7 cellular contexts compared by ENCODE assay signal in the genomic region with DNA sequence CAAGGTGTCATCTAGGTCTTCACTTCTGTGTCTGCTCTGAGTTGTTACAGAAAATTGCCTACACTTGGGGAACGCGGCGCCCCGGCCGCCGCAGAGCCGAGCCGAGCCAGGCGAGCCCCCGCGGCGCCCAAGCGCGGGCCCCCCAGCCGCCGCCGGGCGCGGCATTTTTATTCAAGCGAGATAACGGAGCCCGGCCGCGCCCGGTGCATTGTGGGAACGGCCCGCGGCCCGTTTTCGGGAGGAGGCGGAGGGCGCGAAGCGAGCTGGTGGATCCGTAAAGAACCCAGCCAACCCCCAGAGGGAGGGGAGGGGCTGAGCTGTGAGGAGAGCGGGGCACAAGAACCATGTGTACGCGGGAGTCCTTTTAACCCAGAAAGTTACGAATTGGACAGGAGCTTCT.
A peak's percentile ranks its signal among the peaks of the same experiment; 100 is the strongest.
DNase-seq lines count a peak whose midpoint lies in the region; ATAC-seq, FAIRE-seq and TF ChIP-seq lines count a peak whose summit lies in the region.

No MANE protein-coding gene starts in this region.

- H2BK5ac ChIP-seq in H9 (ENCODE audit: insufficient read length, low read length): no peak overlapping the region

- H3K4me2 ChIP-seq in H9 (ENCODE audit: insufficient read depth, insufficient read length, low read length) (peak overlapping the region; percentile 42), neural progenitor cell (peak overlapping the region; percentile 68)

- H3K9ac ChIP-seq in H9 (ENCODE audit: extremely low read depth, insufficient read length, low read length): no peak overlapping the region
- H3K9ac ChIP-seq in neural progenitor cell: no peak overlapping the region

- H3K4me1 ChIP-seq in H9 (ENCODE audit: insufficient read depth, low read length) (no peaks in the 10 kb centered on the region), neural progenitor cell (peaks cover 6% of the 10 kb centered on the region)

- no peak overlapping the region for H3K14ac ChIP-seq in H9 (ENCODE audit: insufficient read depth, low read length)

- no peak overlapping the region for H4K8ac ChIP-seq in H9 (replicated peaks; ENCODE audit: insufficient read length, low read depth, low read length)

- H3K9me3 ChIP-seq in H9 (ENCODE audit: control insufficient read depth, low read depth, low read length) (no peaks in the 10 kb centered on the region), neural progenitor cell (ENCODE audit: low read depth) (no peaks in the 10 kb centered on the region)

- no peaks in the 10 kb centered on the region for H3K79me1 ChIP-seq in H9 (ENCODE audit: insufficient read depth, low read depth, low read length, poor library complexity, severe bottlenecking)

- no peaks in the 10 kb centered on the region for H3K23me2 ChIP-seq in H9 (ENCODE audit: insufficient read length, low read depth, low read length, poor library complexity, severe bottlenecking)

- TF ChIP-seq CTCF in H9 (conservative IDR thresholded peaks at IDR 0.05) (no peak), foreskin fibroblast (IDR thresholded peaks at IDR 0.05; ENCODE audit: low read depth, low read length) (no peak), neural progenitor cell (IDR thresholded peaks at IDR 0.05) (no peak)

- no peaks in the 10 kb centered on the region; the same call in 1 of the 2 replicates for H3K27me3 ChIP-seq in H9 (ENCODE audit: insufficient read depth, low read length)
- H3K27me3 ChIP-seq in neural progenitor cell: peaks cover 5% of the 10 kb centered on the region

- peaks cover 5 to 8% of the 10 kb centered on the region in 2 experiments; a peak in 2 of 4 replicates for H3K4me1 Mint-ChIP-seq in H9
- peaks cover 2% of the 10 kb centered on the region for H3K4me1 Mint-ChIP-seq in neural progenitor cell

- H3K18ac ChIP-seq in H9 (ENCODE audit: insufficient read length, low read depth, low read length): no peak overlapping the region

- H2AFZ ChIP-seq in H9 (ENCODE audit: low read length) (no peak overlapping the region), neural progenitor cell (replicated peaks) (peak overlapping the region; percentile 52)

- no peak overlapping the region for H2BK120ac ChIP-seq in H9 (ENCODE audit: low read depth, low read length, poor library complexity, severe bottlenecking)

- H3K9me3 Mint-ChIP-seq in H9: peaks cover 6 to 13% of the 10 kb centered on the region in 2 experiments; a peak in 4 of 5 replicates
- H3K9me3 Mint-ChIP-seq in neural progenitor cell: peaks cover 7% of the 10 kb centered on the region

- H3K36me3 Mint-ChIP-seq in H9 (ENCODE audit: insufficient read depth in 1 of 3, low read depth in 3 of 3) (peaks cover 0 to 14% (median 5%) of the 10 kb centered on the region in 3 experiments; a peak in 3 of 7 replicates), neural progenitor cell (no peaks in the 10 kb centered on the region)

- no peak for FAIRE-seq in GM12892 (lab: Jason Lieb, UNC)

- no peak for TF ChIP-seq POLR2A in GM12892 (IDR thresholded peaks at IDR 0.05; ENCODE audit: low read depth, low read length)

- H3K79me2 ChIP-seq in H9 (ENCODE audit: insufficient read depth, low read length) (no peaks in the 10 kb centered on the region), neural progenitor cell (ENCODE audit: low read depth) (no peaks in the 10 kb centered on the region)

- H2BK12ac ChIP-seq in H9 (ENCODE audit: insufficient read length, low read depth, low read length): no peak overlapping the region

- H3K4me3 ChIP-seq in foreskin fibroblast (ENCODE audit: low read depth in 1 of 2, low read length in 2 of 2) (peak overlapping the region; percentile 34 to 51), neural progenitor cell (peak overlapping the region; percentile 39)

- H3K4ac ChIP-seq in H9 (ENCODE audit: low read depth, low read length): no peak overlapping the region

- peaks cover 18% of the 10 kb centered on the region for H3K27me3 Mint-ChIP-seq in H9 (ENCODE audit: low read depth)
- no peaks in the 10 kb centered on the region for H3K27me3 Mint-ChIP-seq in neural progenitor cell (ENCODE audit: insufficient read depth, low read depth)

- DNase-seq in H9: peak; percentile 83
- peak; percentile 53 for DNase-seq in RPMI7951 (ENCODE audit: low read depth)
- peak; percentile 2 to 47 for DNase-seq in foreskin fibroblast
- DNase-seq in neural progenitor cell (ENCODE audit: low spot score): peak; percentile 89
- no peak for DNase-seq in activated CD4-positive, alpha-beta T cell treated with anti-CD3 and anti-CD28 coated beads for 4 hours
- no peak for DNase-seq in GM12892 (ENCODE audit: insufficient read length)

- H3K56ac ChIP-seq in H9 (ENCODE audit: insufficient read length, low read depth, low read length): no peak overlapping the region

- no peak overlapping the region for H3K27ac ChIP-seq in H9 (ENCODE audit: insufficient read length, low read depth, low read length)
- H3K27ac ChIP-seq in neural progenitor cell: no peak overlapping the region

- H3K4me3 Mint-ChIP-seq in H9 (peak overlapping the region in 1 of 2 experiments; percentile 36; a peak in 2 of 5 replicates), neural progenitor cell (no peak overlapping the region)

- no peak overlapping the region for H3T11ph ChIP-seq in H9 (ENCODE audit: low read length)

- no peak overlapping the region for H4K91ac ChIP-seq in H9 (ENCODE audit: insufficient read length, low read depth, low read length)

- WGBS in H9 (ENCODE audit: extremely low coverage, insufficient read length, low lambda C conversion rate): no CpG with 5 or more reads among the region's 39 CpGs

- H3K23ac ChIP-seq in H9 (ENCODE audit: insufficient read length, low read depth, low read length): no peak overlapping the region

- H4K5ac ChIP-seq in H9 (ENCODE audit: insufficient read length, low read depth, low read length): no peak overlapping the region

- no peak overlapping the region for H2BK20ac ChIP-seq in H9 (ENCODE audit: low read depth, low read length, poor library complexity, severe bottlenecking)

- H4K20me1 ChIP-seq in H9 (ENCODE audit: control insufficient read depth, insufficient read depth, insufficient read length) (no peaks in the 10 kb centered on the region), neural progenitor cell (ENCODE audit: low read depth) (no peaks in the 10 kb centered on the region)

- ATAC-seq in HG03196 (IDR thresholded peaks at IDR 0.05; ENCODE audit: unreplicated experiment): no peak

- H3K36me3 ChIP-seq in neural progenitor cell: no peaks in the 10 kb centered on the region

- H3K27ac Mint-ChIP-seq in H9 (no peak overlapping the region), neural progenitor cell (no peak overlapping the region)

- H3F3A ChIP-seq in neural progenitor cell (ENCODE audit: low read depth): peaks cover 2% of the 10 kb centered on the region

- no peak overlapping the region for H2AK5ac ChIP-seq in H9 (ENCODE audit: insufficient read length, low read length)

- no peak overlapping the region for H2BK15ac ChIP-seq in H9 (ENCODE audit: low read depth, low read length)

Comparison
In these comparisons a context has a peak if more than half of its experiments do, and no peak if none do; other contexts are left out.
1. DNase-seq: peak in H9 (single experiment), RPMI7951 (single experiment), foreskin fibroblast (2 of 2) and neural progenitor cell (single experiment); none in activated CD4-positive, alpha-beta T cell treated with anti-CD3 and anti-CD28 coated beads for 4 hours (0 of 2) and GM12892 (single experiment).